1 cellular context compared by ENCODE assay signal in the genomic region with DNA sequence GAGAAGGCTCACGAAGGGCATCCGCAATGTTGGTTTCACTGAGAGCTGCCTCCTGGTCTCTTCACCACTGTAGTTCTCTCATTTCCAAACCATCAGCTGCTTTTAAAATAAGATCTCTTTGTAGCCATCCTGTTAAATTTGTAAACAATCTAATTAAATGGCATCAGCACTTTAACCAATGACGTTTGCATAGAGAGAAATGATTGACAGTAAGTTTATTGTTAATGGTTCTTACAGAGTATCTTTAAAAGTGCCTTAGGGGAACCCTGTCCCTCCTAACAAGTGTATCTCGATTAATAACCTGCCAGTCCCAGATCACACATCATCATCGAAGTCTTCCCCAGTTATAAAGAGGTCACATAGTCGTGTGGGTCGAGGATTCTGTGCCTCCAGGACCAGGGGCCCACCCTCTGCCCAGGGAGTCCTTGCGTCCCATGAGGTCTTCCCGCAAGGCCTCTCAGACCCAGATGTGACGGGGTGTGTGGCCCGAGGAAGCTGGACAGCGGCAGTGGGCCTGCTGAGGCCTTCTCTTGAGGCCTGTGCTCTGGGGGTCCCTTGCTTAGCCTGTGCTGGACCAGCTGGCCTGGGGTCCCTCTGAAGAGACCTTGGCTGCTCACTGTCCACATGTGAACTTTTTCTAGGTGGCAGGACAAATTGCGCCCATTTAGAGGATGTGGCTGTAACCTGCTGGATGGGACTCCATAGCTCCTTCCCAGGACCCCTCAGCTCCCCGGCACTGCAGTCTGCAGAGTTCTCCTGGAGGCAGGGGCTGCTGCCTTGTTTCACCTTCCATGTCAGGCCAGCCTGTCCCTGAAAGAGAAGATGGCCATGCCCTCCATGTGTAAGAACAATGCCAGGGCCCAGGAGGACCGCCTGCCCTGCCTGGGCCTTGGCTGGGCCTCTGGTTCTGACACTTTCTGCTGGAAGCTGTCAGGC.
TF ChIP-seq lines count a peak whose summit lies in the region.

No MANE protein-coding gene starts in this region.

TF ChIP-seq in H1, 55 proteins besides CTCF, POLR2A, EP300 and RAD21:
- peak; percentile 31; the same call in 1 of the 2 replicates for TF ChIP-seq POLR2AphosphoS5 (IDR thresholded peaks at IDR 0.05; ENCODE audit: low read depth, low read length)
- no peak for TF ChIP-seq CBX8 (IDR thresholded peaks at IDR 0.05; ENCODE audit: borderline replicate concordance, low read depth, low read length)
- no peak for TF ChIP-seq ZNF274 (IDR thresholded peaks at IDR 0.05; ENCODE audit: borderline replicate concordance, extremely low read depth, low read length)
- TF ChIP-seq, protein P1, sequence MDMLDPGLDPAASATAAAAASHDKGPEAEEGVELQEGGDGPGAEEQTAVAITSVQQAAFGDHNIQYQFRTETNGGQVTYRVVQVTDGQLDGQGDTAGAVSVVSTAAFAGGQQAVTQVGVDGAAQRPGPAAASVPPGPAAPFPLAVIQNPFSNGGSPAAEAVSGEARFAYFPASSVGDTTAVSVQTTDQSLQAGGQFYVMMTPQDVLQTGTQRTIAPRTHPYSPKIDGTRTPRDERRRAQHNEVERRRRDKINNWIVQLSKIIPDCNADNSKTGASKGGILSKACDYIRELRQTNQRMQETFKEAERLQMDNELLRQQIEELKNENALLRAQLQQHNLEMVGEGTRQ (IDR thresholded peaks at IDR 0.05; ENCODE audit: low read length), result no peak
- TF ChIP-seq, protein P2, sequence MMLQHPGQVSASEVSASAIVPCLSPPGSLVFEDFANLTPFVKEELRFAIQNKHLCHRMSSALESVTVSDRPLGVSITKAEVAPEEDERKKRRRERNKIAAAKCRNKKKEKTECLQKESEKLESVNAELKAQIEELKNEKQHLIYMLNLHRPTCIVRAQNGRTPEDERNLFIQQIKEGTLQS (IDR thresholded peaks at IDR 0.05; ENCODE audit: insufficient read depth, low read depth, low read length), result no peak
- no peak for TF ChIP-seq EGR1 (IDR thresholded peaks at IDR 0.05; ENCODE audit: borderline replicate concordance, low read depth, low read length)
